Comparison of ENCODE assay signal across 9 cellular contexts in genomic region chr2:176178271-176178806, GRCh38. TPM values are rescaled to one million over a fixed set of nuclear protein-coding genes. Genes with fewer than 3 reads are reported as not detected.
A peak's percentile ranks its signal among the peaks of the same experiment; 100 is the strongest.
DNase-seq lines count a peak whose midpoint lies in the region; ATAC-seq and TF ChIP-seq lines count a peak whose summit lies in the region.
"Had no signal": no experiment of that assay in that cellular context is flagged by ENCODE, and none has a peak within 500 bp of the region (broad histone marks: within the 10 kb centered on the region; RNA-seq: fewer than 3 reads in every experiment).

No MANE protein-coding gene starts in this region.

- DNase-seq in COLO668 (lab: John Stamatoyannopoulos, UW; ENCODE audit: unreplicated experiment): peak; percentile 84
- DNase-seq in Jurkat, Clone E6-1 (ENCODE audit: low read depth, low spot score): peak; percentile 60
- DNase-seq in amniotic epithelial cell (ENCODE audit: low read depth): peak; percentile 27
- peak; percentile 60 to 83 (median 75) for DNase-seq in mucosa of descending colon
- DNase-seq in HFFc6: no peak
- DNase-seq in BE2C: no peak
- DNase-seq in nucleus accumbens (lab: John Stamatoyannopoulos, UW): no peak
- DNase-seq in chondrocyte (ENCODE audit: low spot score): no peak
- DNase-seq: activated CD4-positive, CD25-positive, alpha-beta regulatory T cell had no signal

- TF ChIP-seq CTCF in mucosa of descending colon (IDR thresholded peaks at IDR 0.05) (no peak), HFFc6 (IDR thresholded peaks at IDR 0.05) (no peak), BE2C (IDR thresholded peaks at IDR 0.05; ENCODE audit: low read depth, low read length) (no peak), chondrocyte (IDR thresholded peaks at IDR 0.05) (no peak)

- peaks cover 59% of the 10 kb centered on the region for H3K27me3 Mint-ChIP-seq in HFFc6 (ENCODE audit: insufficient read depth)
- peaks cover 82% of the 10 kb centered on the region for H3K27me3 Mint-ChIP-seq in chondrocyte (ENCODE audit: low read depth)

- H3K36me3 ChIP-seq in mucosa of descending colon (ENCODE audit: low read depth): no peaks in the 10 kb centered on the region
- no peaks in the 10 kb centered on the region for H3K36me3 ChIP-seq in BE2C

- H3K27me3 ChIP-seq in BE2C: no peaks in the 10 kb centered on the region

- peak; percentile 76 for ATAC-seq in mucosa of descending colon

- H3K9me3 ChIP-seq in mucosa of descending colon (no peaks in the 10 kb centered on the region), BE2C (no peaks in the 10 kb centered on the region)

- H3K27ac Mint-ChIP-seq in HFFc6: no peak overlapping the region
- H3K27ac Mint-ChIP-seq in chondrocyte (ENCODE audit: unreplicated experiment): no peak overlapping the region

- H3K4me3 ChIP-seq in Jurkat, Clone E6-1 (ENCODE audit: low read length): peak overlapping the region; percentile 58
- H3K4me3 ChIP-seq in mucosa of descending colon (no peak overlapping the region), BE2C (ENCODE audit: low read depth, low read length) (no peak overlapping the region)

- H3K4me1 Mint-ChIP-seq in HFFc6 (ENCODE audit: low read depth) (no peaks in the 10 kb centered on the region), chondrocyte (ENCODE audit: low read depth) (no peaks in the 10 kb centered on the region)

- intact Hi-C loops in mucosa of descending colon (cut with DNase I, micrococcal nuclease): no loop called here

- H3K36me3 Mint-ChIP-seq in HFFc6 (ENCODE audit: low read depth): no peaks in the 10 kb centered on the region
- H3K36me3 Mint-ChIP-seq in chondrocyte (ENCODE audit: low read depth): peaks cover 4% of the 10 kb centered on the region

- H3K4me1 ChIP-seq in mucosa of descending colon (ENCODE audit: low read depth) (peaks cover 19% of the 10 kb centered on the region), BE2C (peaks cover 11% of the 10 kb centered on the region)

- H3K4me3 Mint-ChIP-seq in HFFc6 (no peak overlapping the region), chondrocyte (ENCODE audit: unreplicated experiment) (no peak overlapping the region)

- H3K9me3 Mint-ChIP-seq in HFFc6 (0 out of 2 replicates have a peak, but pooled peaks cover 3% of the 10 kb centered on the region), chondrocyte (ENCODE audit: low read depth) (peaks cover 2% of the 10 kb centered on the region)

RNA-seq across cellular contexts. Expression of gene HOXD1, which starts 10.1 kb away (rescaled TPM):
- not detected for polyA plus RNA-seq in Jurkat, Clone E6-1 (2012; ENCODE audit: insufficient read depth, insufficient read length)
- 1 to 10 TPM; 2.2 to 5.9 (median 4.6) TPM for total RNA-seq in mucosa of descending colon
- not detected for total RNA-seq in HFFc6 (2021; fragmentation: NEBNext Ultra II Directional; extraction: Animal tissue kit (Norgen Biotek cat#: 25700))
- polyA plus RNA-seq in BE2C (2012; ENCODE audit: insufficient read depth, insufficient read length, low read depth): 0.45 TPM
- total RNA-seq in chondrocyte: not detected in 3 replicates

RNA-seq across cellular contexts. Expression of gene HOXD3, which starts 21.2 kb away (rescaled TPM):
- polyA plus RNA-seq in Jurkat, Clone E6-1 (2012; ENCODE audit: insufficient read depth, insufficient read length): not detected
- total RNA-seq in mucosa of descending colon: 1 to 10 TPM; 5.8 to 7.0 (median 6.0) TPM
- total RNA-seq in HFFc6 (2021; fragmentation: NEBNext Ultra II Directional; extraction: Animal tissue kit (Norgen Biotek cat#: 25700)): under 1 TPM in 3 of 6 experiments, not detected in 3; 0.25 to 0.38 (median 0.25) TPM
- polyA plus RNA-seq in BE2C (2012; ENCODE audit: insufficient read depth, insufficient read length, low read depth): 4.3 TPM
- not detected in 3 replicates for total RNA-seq in chondrocyte

RNA-seq across cellular contexts. Expression of gene HOXD4, which starts 27.0 kb away (rescaled TPM):
- polyA plus RNA-seq in Jurkat, Clone E6-1 (2012; ENCODE audit: insufficient read depth, insufficient read length): not detected
- total RNA-seq in mucosa of descending colon (1 to 10 TPM; 4.7 to 6.5 (median 5.9) TPM), chondrocyte (not detected in 3 replicates)
- under 1 TPM in 4 of 6 experiments, not detected in 2; 0.40 to 0.69 (median 0.57) TPM for total RNA-seq in HFFc6 (2021; fragmentation: NEBNext Ultra II Directional; extraction: Animal tissue kit (Norgen Biotek cat#: 25700))
- 3.7 TPM for polyA plus RNA-seq in BE2C (2012; ENCODE audit: insufficient read depth, insufficient read length, low read depth)

RNA-seq across cellular contexts. Expression of gene HOXD8, which starts 48.8 kb away (rescaled TPM):
- polyA plus RNA-seq in Jurkat, Clone E6-1 (2012; ENCODE audit: insufficient read depth, insufficient read length): 4.9 TPM
- total RNA-seq in mucosa of descending colon (10 to 100 TPM in 1 of 3 donors, 1 to 10 TPM in 2; 4.9 to 13.8 (median 5.6) TPM), chondrocyte (not detected in 3 replicates)
- 1 to 10 TPM; 2.3 to 5.1 (median 4.6) TPM for total RNA-seq in HFFc6 (2021; fragmentation: NEBNext Ultra II Directional; extraction: Animal tissue kit (Norgen Biotek cat#: 25700))
- polyA plus RNA-seq in BE2C (2012; ENCODE audit: insufficient read depth, insufficient read length, low read depth): 14.6 TPM

RNA-seq across cellular contexts. Expression of gene HOXD9, which starts 55.8 kb away (rescaled TPM):
- polyA plus RNA-seq in Jurkat, Clone E6-1 (2012; ENCODE audit: insufficient read depth, insufficient read length): not detected
- total RNA-seq in mucosa of descending colon (1 to 10 TPM; 2.1 to 5.6 (median 2.2) TPM), chondrocyte (not detected in 3 replicates)
- 1 to 10 TPM; 2.1 to 2.7 (median 2.4) TPM for total RNA-seq in HFFc6 (2021; fragmentation: NEBNext Ultra II Directional; extraction: Animal tissue kit (Norgen Biotek cat#: 25700))
- 22.9 TPM for polyA plus RNA-seq in BE2C (2012; ENCODE audit: insufficient read depth, insufficient read length, low read depth)

Comparison
In these comparisons a context has a peak if more than half of its experiments do, and no peak if none do; other contexts are left out.
1. DNase-seq: peak in COLO668 (single experiment), Jurkat, Clone E6-1 (single experiment), amniotic epithelial cell (single experiment) and mucosa of descending colon (3 of 3); none in HFFc6 (single experiment), BE2C (single experiment), nucleus accumbens (0 of 56) and chondrocyte (single experiment).